8 cellular contexts compared by ENCODE assay signal in the genomic region with DNA sequence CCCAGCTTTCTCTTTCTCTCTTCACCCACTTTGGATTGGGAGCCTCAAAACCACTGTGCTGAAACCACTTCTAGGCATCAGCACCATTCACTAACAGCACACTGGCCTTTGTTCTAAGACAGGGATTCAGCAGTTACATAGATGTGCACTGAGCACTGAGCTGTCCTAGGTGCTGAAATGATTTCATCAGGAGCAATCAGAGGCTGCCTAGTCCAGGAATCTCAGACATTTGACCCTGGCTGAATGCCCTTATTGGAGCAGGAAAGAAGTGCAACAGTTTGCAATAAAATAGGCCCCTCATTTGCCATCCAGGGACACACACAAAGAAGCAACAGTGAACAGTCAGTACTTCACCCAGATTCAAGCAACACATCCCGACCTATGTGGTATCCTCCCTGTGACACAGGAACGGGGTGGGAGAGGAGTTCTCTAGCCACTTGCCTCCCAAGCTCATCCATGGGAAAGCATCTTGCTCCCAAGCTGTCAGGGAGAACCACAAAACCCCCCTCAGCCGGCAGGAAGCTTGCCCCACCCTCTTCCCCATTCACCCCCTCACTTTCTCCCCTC.
A peak's percentile ranks its signal among the peaks of the same experiment; 100 is the strongest.
DNase-seq lines count a peak whose midpoint lies in the region; ATAC-seq and TF ChIP-seq lines count a peak whose summit lies in the region.

No MANE protein-coding gene starts in this region.

- H3K36me3 ChIP-seq in Caco-2 (ENCODE audit: control insufficient read depth, insufficient read depth, low read length): no peaks in the 10 kb centered on the region
- H3K36me3 ChIP-seq in adipocyte (ENCODE audit: control insufficient read depth, insufficient read depth, low read length, severe bottlenecking): no peaks in the 10 kb centered on the region

- CTCF ChIA-PET in Caco-2 (lab: Charles Lee): interaction anchor here (0.6 to 1.0 kb wide), 2 partner anchors 23 to 97 kb away, joined by 3 to 9 read pairs; no protein-coding TSS in a partner anchor

- no peak overlapping the region for H3K27ac Mint-ChIP-seq in Caco-2 (ENCODE audit: unreplicated experiment)

- TF ChIP-seq CTCF in Caco-2 (IDR thresholded peaks at IDR 0.05; ENCODE audit: insufficient read depth in 1 of 2, low read depth in 1 of 2, low read length in 1 of 2, severe bottlenecking in 1 of 2, unreplicated experiment in 1 of 2): no peak

- POLR2A ChIA-PET in Caco-2 (lab: Charles Lee): no interaction called here

- H3K9me3 Mint-ChIP-seq in Caco-2 (ENCODE audit: unreplicated experiment): no peaks in the 10 kb centered on the region

- DNase-seq in Caco-2: peak; percentile 89 to 93
- peak; percentile 83 for DNase-seq in HT-29 (ENCODE audit: low spot score)
- DNase-seq in adipocyte (ENCODE audit: low read depth): peak; percentile 68
- DNase-seq in islet precursor cell: peak; percentile 85
- no peak for DNase-seq in NCI-H2171 treated with DMSO at 0.1 percent for 48 hours (lab: John Stamatoyannopoulos, UW)
- DNase-seq in stimulated activated naive CD8-positive, alpha-beta T cell treated with anti-CD3 and anti-CD28 coated beads, Interleukin-15, Interleukin-2, amounts not matched to agents 100 U/mL and 50 U/mL, for 24 hours: no peak

- no peak overlapping the region for H3K4me3 Mint-ChIP-seq in Caco-2 (ENCODE audit: unreplicated experiment)

- H3K4me1 ChIP-seq in Caco-2 (no peaks in the 10 kb centered on the region), adipocyte (ENCODE audit: control insufficient read depth, insufficient read depth, low read length) (no peaks in the 10 kb centered on the region)

- H3K4me3 ChIP-seq in Caco-2 (ENCODE audit: low read depth, low read length) (no peak overlapping the region), adipocyte (ENCODE audit: low read length) (no peak overlapping the region)

- no TSS peak for BruUV-seq in Caco-2 (replicated peaks; lab: Mats Ljungman, UMichigan)

- H3K9ac ChIP-seq in adipocyte (ENCODE audit: low read length): no peak overlapping the region

- H3K9me3 ChIP-seq in Caco-2: no peaks in the 10 kb centered on the region
- H3K9me3 ChIP-seq in adipocyte (ENCODE audit: control insufficient read depth, low read length): no peaks in the 10 kb centered on the region

- H3K27me3 ChIP-seq in Caco-2 (replicated peaks; ENCODE audit: control insufficient read depth, insufficient read depth, low read length) (no peaks in the 10 kb centered on the region), adipocyte (replicated peaks; ENCODE audit: control insufficient read depth, insufficient read depth, low read length) (peaks cover 17% of the 10 kb centered on the region)

- ATAC-seq in HG02884 (IDR thresholded peaks at IDR 0.05; ENCODE audit: unreplicated experiment): no peak
- no peak for ATAC-seq in HG02678 (IDR thresholded peaks at IDR 0.05; ENCODE audit: unreplicated experiment)
- no peak for ATAC-seq in stimulated activated naive CD8-positive, alpha-beta T cell treated with anti-CD3 and anti-CD28 coated beads, Interleukin-15, Interleukin-2, amounts not matched to agents 100 U/mL and 50 U/mL, for 24 hours

- no peaks in the 10 kb centered on the region for H3K27me3 Mint-ChIP-seq in Caco-2 (ENCODE audit: insufficient read depth, unreplicated experiment)

- no peaks in the 10 kb centered on the region for H3K36me3 Mint-ChIP-seq in Caco-2 (ENCODE audit: insufficient read depth, unreplicated experiment)

- no peaks in the 10 kb centered on the region for H3K4me1 Mint-ChIP-seq in Caco-2 (ENCODE audit: low read depth, unreplicated experiment)

- intact Hi-C loops in Caco-2 (cut with micrococcal nuclease; ENCODE audit: unreplicated experiment): loop anchor here (1.0 to 5.0 kb wide), 2 partner anchors 15 to 36 kb away; no protein-coding TSS in a partner anchor

Comparison
In these comparisons a context has a peak if more than half of its experiments do, and no peak if none do; other contexts are left out.
1. DNase-seq: peak in Caco-2 (2 of 2), HT-29 (single experiment), adipocyte (single experiment) and islet precursor cell (single experiment); none in NCI-H2171 treated with DMSO at 0.1 percent for 48 hours (single experiment) and stimulated activated naive CD8-positive, alpha-beta T cell treated with anti-CD3 and anti-CD28 coated beads, Interleukin-15, Interleukin-2, amounts not matched to agents 100 U/mL and 50 U/mL, for 24 hours (single experiment).